Comparison of ENCODE assay signal across 8 cellular contexts in the genomic region with DNA sequence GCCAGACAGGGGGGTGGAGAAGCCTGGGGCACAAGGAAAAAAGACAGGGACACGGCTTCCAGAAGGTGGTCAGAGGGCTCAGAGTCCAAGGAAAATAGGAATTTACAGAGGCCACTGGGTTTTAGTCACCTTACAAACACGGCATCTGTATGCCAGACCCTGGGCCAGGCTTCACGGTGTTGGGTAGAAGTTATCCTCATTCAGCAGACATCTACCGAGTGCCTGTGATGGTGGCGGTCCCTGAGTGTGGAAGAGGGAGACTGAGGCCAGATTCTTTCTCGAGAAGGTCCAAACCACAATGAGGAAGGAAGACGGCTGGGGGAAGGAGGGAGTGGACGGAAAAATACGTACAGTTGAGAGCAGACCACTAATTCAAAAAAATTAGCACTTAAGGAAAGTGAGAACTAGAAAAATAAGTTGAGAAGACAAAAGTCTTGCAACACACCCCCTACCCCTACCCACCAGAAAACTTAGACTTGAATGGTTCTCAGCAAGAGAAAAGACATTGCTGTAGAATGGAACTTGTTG. TPM values are rescaled to one million over a fixed set of nuclear protein-coding genes. Genes with fewer than 3 reads are reported as not detected.
DNase-seq lines count a peak whose midpoint lies in the region; ATAC-seq, FAIRE-seq and TF ChIP-seq lines count a peak whose summit lies in the region.

No MANE protein-coding gene starts in this region.

- H3K27ac Mint-ChIP-seq in brain (peak overlapping the region; percentile 69 to 98 (median 88)), naive B cell (peak overlapping the region; percentile 99 to 100 (median 100))

- no peak for TF ChIP-seq CTCF in AG09309 (IDR thresholded peaks at IDR 0.05; ENCODE audit: control insufficient read depth, insufficient read depth, low read depth, low read length, missing control alignments)
- TF ChIP-seq CTCF in brain (conservative IDR thresholded peaks at IDR 0.05) = no peak

- H3K4me2 ChIP-seq in Karpas-422 (ENCODE audit: low read depth, low read length, poor library complexity, severe bottlenecking) = peak overlapping the region; percentile 100

- DNase-seq in AG09309 (ENCODE audit: low read depth) (no peak), Karpas-422 (peak; percentile 52), naive B cell (no peak), urothelium cell line (ENCODE audit: low spot score) (no peak), NCI-H510A treated with DMSO at 0.1 percent for 48 hours (lab: John Stamatoyannopoulos, UW) (no peak), CD1c-positive myeloid dendritic cell (ENCODE audit: extremely low spot score) (no peak)

- H3K27ac ChIP-seq in Karpas-422 (ENCODE audit: low read length) = peak overlapping the region; percentile 99

- no peak for FAIRE-seq in urothelium cell line (lab: Jason Lieb, UNC)

- H3K4me1 ChIP-seq in Karpas-422 (ENCODE audit: low read length) = peaks cover 83% of the 10 kb centered on the region

- H3K9me3 Mint-ChIP-seq in brain (no peaks in the 10 kb centered on the region), naive B cell (no peaks in the 10 kb centered on the region)

- no peak overlapping the region for H2AFZ ChIP-seq in Karpas-422 (ENCODE audit: low read length)

- H3K4me3 ChIP-seq in AG09309 (ENCODE audit: control insufficient read depth, low read depth, low read length) = peak overlapping the region; percentile 28; the same call in 1 of the 2 replicates
- peak overlapping the region; percentile 83 for H3K4me3 ChIP-seq in Karpas-422 (ENCODE audit: low read length)

- H3K36me3 Mint-ChIP-seq in brain = peaks cover 30% of the 10 kb centered on the region
- peaks cover 28 to 32% of the 10 kb centered on the region in 2 donors for H3K36me3 Mint-ChIP-seq in naive B cell

- H3K9me3 ChIP-seq in Karpas-422 (ENCODE audit: low read length) = no peaks in the 10 kb centered on the region

- no peak for ATAC-seq in naive B cell (ENCODE audit: low read depth in 2 of 2)
- no peak for ATAC-seq in GM18868 (IDR thresholded peaks at IDR 0.05; ENCODE audit: unreplicated experiment)

- H3K4me1 Mint-ChIP-seq in brain = peaks cover 61% of the 10 kb centered on the region
- peaks cover 75 to 85% (median 75%) of the 10 kb centered on the region in 3 donors for H3K4me1 Mint-ChIP-seq in naive B cell

- H3K27me3 Mint-ChIP-seq in brain = peaks cover 11% of the 10 kb centered on the region
- no peaks in the 10 kb centered on the region for H3K27me3 Mint-ChIP-seq in naive B cell

- H4K20me1 ChIP-seq in Karpas-422 (ENCODE audit: insufficient read depth, low read depth, low read length) = peaks cover 36% of the 10 kb centered on the region

- H3K36me3 ChIP-seq in Karpas-422 (ENCODE audit: insufficient read depth, low read length) = peaks cover 30% of the 10 kb centered on the region

- peak overlapping the region; percentile 97 for H3K9ac ChIP-seq in Karpas-422 (ENCODE audit: low read length)

- peaks cover 37% of the 10 kb centered on the region for H3K79me2 ChIP-seq in Karpas-422 (ENCODE audit: low read length)

- peak overlapping the region; percentile 75 to 88 (median 85) for H3K4me3 Mint-ChIP-seq in brain
- H3K4me3 Mint-ChIP-seq in naive B cell = peak overlapping the region; percentile 92 to 100 (median 97)

- H3K27me3 ChIP-seq in Karpas-422 (ENCODE audit: low read length) = no peaks in the 10 kb centered on the region

- H3K9me2 ChIP-seq in Karpas-422 (replicated peaks; ENCODE audit: insufficient read depth, low read length) = no peaks in the 10 kb centered on the region

RNA-seq across cellular contexts. Expression of gene BTG2, which starts 0.9 kb away (rescaled TPM):
- total RNA-seq in Karpas-422 (2014; rRNA removed; shearing (Covaris generic); ENCODE audit: low replicate concordance) = 245 and 258 TPM in 2 replicates
- polyA plus RNA-seq in brain (ENCODE audit: insufficient read depth, low read depth, low replicate concordance) = 117 TPM
- 100 to 1,000 TPM; 315 to 687 (median 417) TPM for polyA plus RNA-seq in naive B cell (ENCODE audit: low read depth in 6 of 6)

RNA-seq across cellular contexts. Expression of gene FMOD, which starts 46.5 kb away (rescaled TPM):
- total RNA-seq in Karpas-422 (2014; rRNA removed; shearing (Covaris generic); ENCODE audit: low replicate concordance) = 2.2 and 3.6 TPM in 2 replicates
- 7.9 TPM for polyA plus RNA-seq in brain (ENCODE audit: insufficient read depth, low read depth, low replicate concordance)
- polyA plus RNA-seq in naive B cell (ENCODE audit: low read depth in 6 of 6) = not detected
